ENCODE assay signal across 34 cellular contexts in genomic region chrX:138349351-138349750, GRCh38.
"Had no signal": no experiment of that assay in that cellular context is flagged by ENCODE, and none has a peak within 500 bp of the region (broad histone marks: within the 10 kb centered on the region; RNA-seq: fewer than 3 reads in every experiment).

No MANE protein-coding gene starts in this region.

- H3K27ac Mint-ChIP-seq: activated CD4-positive, alpha-beta T cell treated with anti-CD3 and anti-CD28 coated beads, Interleukin-2, amount 10 ng/mL, durations not matched to agents 24 days and 14 days; activated CD8-positive, alpha-beta T cell treated with anti-CD3 and anti-CD28 coated beads, Interleukin-2, amount 10 ng/mL, durations not matched to agents 7 days and 5 days; activated naive CD4-positive, alpha-beta T cell treated with anti-CD3 and anti-CD28 coated beads, Interleukin-2, amount 50 U/mL, for 24 hours; activated naive CD8-positive, alpha-beta T cell treated with anti-CD3 and anti-CD28 coated beads, Interleukin-2, amount 10 ng/mL, durations not matched to agents 7 days and 5 days; activated T-cell treated with anti-CD3 and anti-CD28 coated beads, Interleukin-2, amount 50 U/mL, for 24 hours; activated T-helper 2 cell treated with anti-CD3 and anti-CD28 coated beads, Interferon-gamma antibody, Interleukin-2, Interleukin-4, amounts not matched to agents 10 μg/mL and 5 μg/mL and 100 μg/mL, durations not matched to agents 14 hours and 24 hours and 36 hours had no signal

- H3K27ac ChIP-seq: ascending aorta, body of pancreas, breast epithelium, KMS-11, PC-9, RWPE1, WERI-Rb-1 had no signal

- H3K4me1 ChIP-seq: ascending aorta, body of pancreas, breast epithelium had no signal

- H3K9me3 ChIP-seq: body of pancreas had no signal

- H3K27me3 Mint-ChIP-seq: activated CD4-positive, alpha-beta T cell treated with anti-CD3 and anti-CD28 coated beads, Interleukin-2, amount 10 ng/mL, durations not matched to agents 24 days and 14 days; activated naive CD4-positive, alpha-beta T cell treated with anti-CD3 and anti-CD28 coated beads, Interleukin-2, amount 50 U/mL, for 24 hours; activated naive CD8-positive, alpha-beta T cell treated with anti-CD3 and anti-CD28 coated beads, Interleukin-2, amount 10 ng/mL, durations not matched to agents 7 days and 5 days had no signal

- H3K36me3 Mint-ChIP-seq: activated naive CD4-positive, alpha-beta T cell treated with anti-CD3 and anti-CD28 coated beads, Interleukin-2, amount 50 U/mL, for 24 hours; activated naive CD8-positive, alpha-beta T cell treated with anti-CD3 and anti-CD28 coated beads, Interleukin-2, amount 10 ng/mL, durations not matched to agents 7 days and 5 days had no signal

- ATAC-seq: activated CD8-positive, alpha-beta T cell treated with anti-CD3 and anti-CD28 coated beads, Interleukin-2, amount 10 ng/mL, durations not matched to agents 7 days and 5 days; body of pancreas; Right ventricle myocardium inferior had no signal

- H3K4me3 ChIP-seq: ascending aorta, body of pancreas, breast epithelium, PC-9 had no signal

- H3K9ac ChIP-seq: KMS-11 had no signal

- H3K9me3 Mint-ChIP-seq: activated CD4-positive, alpha-beta T cell treated with anti-CD3 and anti-CD28 coated beads, Interleukin-2, amount 10 ng/mL, durations not matched to agents 24 days and 14 days; activated naive CD4-positive, alpha-beta T cell treated with anti-CD3 and anti-CD28 coated beads, Interleukin-2, amount 50 U/mL, for 24 hours; activated naive CD8-positive, alpha-beta T cell treated with anti-CD3 and anti-CD28 coated beads, Interleukin-2, amount 10 ng/mL, durations not matched to agents 7 days and 5 days; activated T-cell treated with anti-CD3 and anti-CD28 coated beads, Interleukin-2, amount 50 U/mL, for 24 hours; activated T-helper 2 cell treated with anti-CD3 and anti-CD28 coated beads, Interferon-gamma antibody, Interleukin-2, Interleukin-4, amounts not matched to agents 10 μg/mL and 5 μg/mL and 100 μg/mL, durations not matched to agents 14 hours and 24 hours and 36 hours had no signal

- DNase-seq: activated CD4-positive, alpha-beta T cell treated with anti-CD3 and anti-CD28 coated beads, Interleukin-2, amount 10 ng/mL, durations not matched to agents 24 days and 14 days; activated CD4-positive, alpha-beta T cell treated with anti-CD3 and anti-CD28 coated beads, Interleukin-2, amount 50 U/mL, for 4 hours; activated CD8-positive, alpha-beta T cell treated with anti-CD3 and anti-CD28 coated beads, Interleukin-2, amount 10 ng/mL, durations not matched to agents 7 days and 5 days; activated gamma-delta T cell; activated naive CD4-positive, alpha-beta T cell treated with Interleukin-2 at 50 U/mL for 16 hours; activated naive CD8-positive, alpha-beta T cell treated with anti-CD3 and anti-CD28 coated beads, Interleukin-2, amount 10 ng/mL, durations not matched to agents 7 days and 5 days; activated T-cell treated with anti-CD3 and anti-CD28 coated beads, Interleukin-2, amount 50 U/mL, for 24 hours; amygdala; body of pancreas; cerebellar nuclear complex; MM.1S; NCI-H1092 treated with DMSO at 0.1 percent for 48 hours; NCI-H1417; NCI-H146; NCI-H187; NCI-H2029 treated with DMSO at 0.1 percent for 48 hours; NCI-H2107; NCI-H2171; NCI-H510A treated with DMSO at 0.1 percent for 48 hours; NCI-H526 treated with DMSO at 0.1 percent for 48 hours; NCI-H774; NK-92 treated with Interleukin-12 subunit alpha and Interleukin-12 subunit beta, amount 100 ng/mL, for 24 hours; PC-9; SW 1271; T-helper 1 cell; T-helper 9 cell; WERI-Rb-1 had no signal

- H3K4me2 ChIP-seq: KMS-11, PC-9 had no signal

- H3K4me1 Mint-ChIP-seq: activated CD4-positive, alpha-beta T cell treated with anti-CD3 and anti-CD28 coated beads, Interleukin-2, amount 10 ng/mL, durations not matched to agents 24 days and 14 days; activated naive CD4-positive, alpha-beta T cell treated with anti-CD3 and anti-CD28 coated beads, Interleukin-2, amount 50 U/mL, for 24 hours; activated naive CD8-positive, alpha-beta T cell treated with anti-CD3 and anti-CD28 coated beads, Interleukin-2, amount 10 ng/mL, durations not matched to agents 7 days and 5 days had no signal

- H3K36me3 ChIP-seq: ascending aorta, breast epithelium, WERI-Rb-1 had no signal

- H2AFZ ChIP-seq: PC-9 had no signal

- H3K27me3 ChIP-seq: ascending aorta, body of pancreas had no signal

- H3K4me3 Mint-ChIP-seq: activated CD4-positive, alpha-beta T cell treated with anti-CD3 and anti-CD28 coated beads, Interleukin-2, amount 10 ng/mL, durations not matched to agents 24 days and 14 days; activated CD8-positive, alpha-beta T cell treated with anti-CD3 and anti-CD28 coated beads, Interleukin-2, amount 10 ng/mL, durations not matched to agents 7 days and 5 days; activated naive CD4-positive, alpha-beta T cell treated with anti-CD3 and anti-CD28 coated beads, Interleukin-2, amount 50 U/mL, for 24 hours; activated naive CD8-positive, alpha-beta T cell treated with anti-CD3 and anti-CD28 coated beads, Interleukin-2, amount 10 ng/mL, durations not matched to agents 7 days and 5 days; activated T-cell treated with anti-CD3 and anti-CD28 coated beads, Interleukin-2, amount 50 U/mL, for 24 hours had no signal
